ENCODE assay signal across 1 cellular context in the genomic region with DNA sequence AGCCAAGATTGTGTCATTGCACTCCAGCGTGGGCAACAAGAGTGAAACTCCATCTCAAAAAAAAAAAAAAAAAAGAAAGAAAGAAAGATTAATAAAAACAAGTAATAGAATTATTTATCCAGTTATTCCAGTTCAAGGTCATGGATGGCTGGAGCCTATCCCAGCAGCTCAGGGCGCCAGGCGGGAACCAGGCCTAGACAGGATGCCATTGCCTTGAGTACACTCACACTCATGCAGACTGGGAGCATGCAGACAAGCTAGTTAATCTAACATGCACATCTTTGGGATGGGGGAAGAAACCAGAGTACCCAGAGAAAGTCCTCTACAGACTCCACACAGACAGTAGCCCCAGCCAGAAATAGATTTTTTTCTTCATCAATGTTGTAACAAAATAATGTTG.
TF ChIP-seq lines count a peak whose summit lies in the region.

No MANE protein-coding gene starts in this region.

TF ChIP-seq in SK-N-SH treated with all-trans-retinoic acid at 6 μM for 48 hours, 23 proteins besides CTCF, POLR2A, EP300 and RAD21 (continued from another document):
- TF ChIP-seq, protein P1, sequence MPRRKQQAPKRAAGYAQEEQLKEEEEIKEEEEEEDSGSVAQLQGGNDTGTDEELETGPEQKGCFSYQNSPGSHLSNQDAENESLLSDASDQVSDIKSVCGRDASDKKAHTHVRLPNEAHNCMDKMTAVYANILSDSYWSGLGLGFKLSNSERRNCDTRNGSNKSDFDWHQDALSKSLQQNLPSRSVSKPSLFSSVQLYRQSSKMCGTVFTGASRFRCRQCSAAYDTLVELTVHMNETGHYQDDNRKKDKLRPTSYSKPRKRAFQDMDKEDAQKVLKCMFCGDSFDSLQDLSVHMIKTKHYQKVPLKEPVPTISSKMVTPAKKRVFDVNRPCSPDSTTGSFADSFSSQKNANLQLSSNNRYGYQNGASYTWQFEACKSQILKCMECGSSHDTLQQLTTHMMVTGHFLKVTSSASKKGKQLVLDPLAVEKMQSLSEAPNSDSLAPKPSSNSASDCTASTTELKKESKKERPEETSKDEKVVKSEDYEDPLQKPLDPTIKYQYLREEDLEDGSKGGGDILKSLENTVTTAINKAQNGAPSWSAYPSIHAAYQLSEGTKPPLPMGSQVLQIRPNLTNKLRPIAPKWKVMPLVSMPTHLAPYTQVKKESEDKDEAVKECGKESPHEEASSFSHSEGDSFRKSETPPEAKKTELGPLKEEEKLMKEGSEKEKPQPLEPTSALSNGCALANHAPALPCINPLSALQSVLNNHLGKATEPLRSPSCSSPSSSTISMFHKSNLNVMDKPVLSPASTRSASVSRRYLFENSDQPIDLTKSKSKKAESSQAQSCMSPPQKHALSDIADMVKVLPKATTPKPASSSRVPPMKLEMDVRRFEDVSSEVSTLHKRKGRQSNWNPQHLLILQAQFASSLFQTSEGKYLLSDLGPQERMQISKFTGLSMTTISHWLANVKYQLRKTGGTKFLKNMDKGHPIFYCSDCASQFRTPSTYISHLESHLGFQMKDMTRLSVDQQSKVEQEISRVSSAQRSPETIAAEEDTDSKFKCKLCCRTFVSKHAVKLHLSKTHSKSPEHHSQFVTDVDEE (CRISPR knock-in tag; IDR thresholded peaks at IDR 0.05): no peak
- TF ChIP-seq, protein P2, sequence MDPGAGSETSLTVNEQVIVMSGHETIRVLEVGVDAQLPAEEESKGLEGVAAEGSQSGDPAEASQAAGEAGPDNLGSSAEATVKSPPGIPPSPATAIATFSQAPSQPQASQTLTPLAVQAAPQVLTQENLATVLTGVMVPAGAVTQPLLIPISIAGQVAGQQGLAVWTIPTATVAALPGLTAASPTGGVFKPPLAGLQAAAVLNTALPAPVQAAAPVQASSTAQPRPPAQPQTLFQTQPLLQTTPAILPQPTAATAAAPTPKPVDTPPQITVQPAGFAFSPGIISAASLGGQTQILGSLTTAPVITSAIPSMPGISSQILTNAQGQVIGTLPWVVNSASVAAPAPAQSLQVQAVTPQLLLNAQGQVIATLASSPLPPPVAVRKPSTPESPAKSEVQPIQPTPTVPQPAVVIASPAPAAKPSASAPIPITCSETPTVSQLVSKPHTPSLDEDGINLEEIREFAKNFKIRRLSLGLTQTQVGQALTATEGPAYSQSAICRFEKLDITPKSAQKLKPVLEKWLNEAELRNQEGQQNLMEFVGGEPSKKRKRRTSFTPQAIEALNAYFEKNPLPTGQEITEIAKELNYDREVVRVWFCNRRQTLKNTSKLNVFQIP (CRISPR knock-in tag; IDR thresholded peaks at IDR 0.05; ENCODE audit: borderline replicate concordance, low read depth): no peak
- TF ChIP-seq ARNTL (CRISPR knock-in tag; IDR thresholded peaks at IDR 0.05; ENCODE audit: borderline replicate concordance, low read depth): no peak
- no peak for TF ChIP-seq ZNF565 (CRISPR knock-in tag; conservative IDR thresholded peaks at IDR 0.05; ENCODE audit: low read depth)
- TF ChIP-seq ZFP30 (CRISPR knock-in tag; IDR thresholded peaks at IDR 0.05): no peak
- TF ChIP-seq BACH2 (CRISPR knock-in tag; IDR thresholded peaks at IDR 0.05; ENCODE audit: borderline replicate concordance): no peak
- TF ChIP-seq CSDC2 (CRISPR knock-in tag; IDR thresholded peaks at IDR 0.05): no peak
- TF ChIP-seq, protein P3, sequence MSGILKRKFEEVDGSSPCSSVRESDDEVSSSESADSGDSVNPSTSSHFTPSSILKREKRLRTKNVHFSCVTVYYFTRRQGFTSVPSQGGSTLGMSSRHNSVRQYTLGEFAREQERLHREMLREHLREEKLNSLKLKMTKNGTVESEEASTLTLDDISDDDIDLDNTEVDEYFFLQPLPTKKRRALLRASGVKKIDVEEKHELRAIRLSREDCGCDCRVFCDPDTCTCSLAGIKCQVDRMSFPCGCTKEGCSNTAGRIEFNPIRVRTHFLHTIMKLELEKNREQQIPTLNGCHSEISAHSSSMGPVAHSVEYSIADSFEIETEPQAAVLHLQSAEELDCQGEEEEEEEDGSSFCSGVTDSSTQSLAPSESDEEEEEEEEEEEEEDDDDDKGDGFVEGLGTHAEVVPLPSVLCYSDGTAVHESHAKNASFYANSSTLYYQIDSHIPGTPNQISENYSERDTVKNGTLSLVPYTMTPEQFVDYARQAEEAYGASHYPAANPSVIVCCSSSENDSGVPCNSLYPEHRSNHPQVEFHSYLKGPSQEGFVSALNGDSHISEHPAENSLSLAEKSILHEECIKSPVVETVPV (CRISPR knock-in tag; IDR thresholded peaks at IDR 0.05): no peak
- no peak for TF ChIP-seq ESRRG (CRISPR knock-in tag; IDR thresholded peaks at IDR 0.05)
- TF ChIP-seq RARB (CRISPR knock-in tag; IDR thresholded peaks at IDR 0.05): no peak
- TF ChIP-seq OSR1 (CRISPR knock-in tag; IDR thresholded peaks at IDR 0.05): no peak
- no peak for TF ChIP-seq TCF4 (CRISPR knock-in tag; IDR thresholded peaks at IDR 0.05; ENCODE audit: borderline replicate concordance)
- TF ChIP-seq ZC3H10 (CRISPR knock-in tag; IDR thresholded peaks at IDR 0.05): no peak
- TF ChIP-seq PPARA (CRISPR knock-in tag; IDR thresholded peaks at IDR 0.05; ENCODE audit: borderline replicate concordance): no peak
TF ChIP-seq in SK-N-SH treated with all-trans-retinoic acid at 6 μM for 48 hours: peak in this region for 0.
